In genomic region chrX:110310896-110311295, GRCh38 we compare ENCODE assay signal across 1 cellular context.
TF ChIP-seq lines count a peak whose summit lies in the region.

No MANE protein-coding gene starts in this region.

TF ChIP-seq in SK-N-SH, 30 proteins besides CTCF, POLR2A, EP300 and RAD21 (continued from another document):
- no peak for TF ChIP-seq MAX (IDR thresholded peaks at IDR 0.05; ENCODE audit: low read depth)
TF ChIP-seq in SK-N-SH: peak in this region for 0.
